In the genomic region with DNA sequence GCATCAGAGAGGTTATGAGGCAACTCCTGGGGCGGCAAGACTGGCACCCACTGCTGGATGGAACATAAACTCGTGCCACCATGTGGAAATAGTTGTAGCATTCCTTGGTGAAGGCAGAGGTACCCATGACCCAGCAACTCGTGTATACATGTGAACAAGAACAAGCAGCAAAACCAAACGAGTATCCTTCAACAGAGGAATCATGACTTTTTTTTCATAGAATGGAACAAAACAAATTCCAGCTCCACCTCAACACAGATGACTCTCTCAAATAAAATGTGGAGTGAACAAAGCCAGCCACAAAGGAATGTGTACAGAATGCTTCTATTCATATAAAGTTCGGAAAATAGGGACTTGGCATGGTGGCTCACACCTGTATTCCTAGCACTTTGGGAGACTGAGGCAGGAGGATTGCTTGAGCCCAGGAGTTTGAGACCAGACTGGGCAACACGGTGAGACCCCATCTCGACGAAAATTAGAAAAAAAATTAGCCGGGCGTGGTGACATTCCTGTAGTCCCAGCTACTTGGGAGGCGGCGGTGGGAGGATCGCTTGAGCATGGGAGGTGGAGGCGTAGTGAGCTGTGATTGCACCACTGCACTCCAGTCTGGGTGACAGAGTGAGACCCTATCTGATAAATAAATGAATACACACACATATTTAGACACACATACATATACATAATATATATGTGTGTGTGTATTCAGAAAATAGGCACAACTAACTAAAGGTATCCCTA, we compare ENCODE assay signal across 9 cellular contexts. TPM values are rescaled to one million over a fixed set of nuclear protein-coding genes. Genes with fewer than 3 reads are reported as not detected.
DNase-seq lines count a peak whose midpoint lies in the region; ATAC-seq, FAIRE-seq and TF ChIP-seq lines count a peak whose summit lies in the region.
"Had no signal": no experiment of that assay in that cellular context is flagged by ENCODE, and none has a peak within 500 bp of the region (broad histone marks: within the 10 kb centered on the region; RNA-seq: fewer than 3 reads in every experiment).

No MANE protein-coding gene starts in this region.

- peaks cover 30% of the 10 kb centered on the region for H3K9me3 Mint-ChIP-seq in nephron progenitor cell

- H3K4me2 ChIP-seq in PC-3 (ENCODE audit: low read length) (peak overlapping the region; percentile 12), endothelial cell of umbilical vein (ENCODE audit: insufficient read depth, low read length) (no peak overlapping the region)

- H3K27ac ChIP-seq in PC-3 (ENCODE audit: low read length) = peak overlapping the region; percentile 27
- H3K27ac ChIP-seq in endothelial cell of umbilical vein (ENCODE audit: insufficient read depth, low read depth, low read length) = no peak overlapping the region
- H3K27ac ChIP-seq: cardiac muscle cell had no signal

- ATAC-seq in PC-3 (peak; percentile 84), GM21529 (IDR thresholded peaks at IDR 0.05; ENCODE audit: unreplicated experiment) (no peak), GM21576 (IDR thresholded peaks at IDR 0.05; ENCODE audit: unreplicated experiment) (no peak)

- H4K20me1 ChIP-seq in PC-3 (ENCODE audit: low read length) (no peaks in the 10 kb centered on the region), endothelial cell of umbilical vein (replicated peaks; ENCODE audit: control insufficient read depth, extremely low read depth, insufficient read depth, low read length) (no peaks in the 10 kb centered on the region)

- DNase-seq in AG10803 (ENCODE audit: low read depth) = peak; percentile 94
- DNase-seq in PC-3 = peak; percentile 87
- DNase-seq in endothelial cell of umbilical vein (ENCODE audit: low read depth, low spot score) = no peak
- no peak for DNase-seq in nephron progenitor cell
- DNase-seq in NCI-H2029 (lab: John Stamatoyannopoulos, UW) = no peak
- DNase-seq in RKO (ENCODE audit: low spot score) = no peak

- H3K36me3 Mint-ChIP-seq in nephron progenitor cell (ENCODE audit: low read depth) = peaks cover 47% of the 10 kb centered on the region

- H3K79me2 ChIP-seq in PC-3 (ENCODE audit: low read length) (no peaks in the 10 kb centered on the region), endothelial cell of umbilical vein (ENCODE audit: control insufficient read depth, insufficient read depth, low read length) (no peaks in the 10 kb centered on the region)

- H3K27me3 Mint-ChIP-seq in nephron progenitor cell (ENCODE audit: low read depth, poor library complexity) = no peaks in the 10 kb centered on the region

- CTCF ChIA-PET in PC-3 (lab: Charles Lee) (interaction anchor here (0.7 kb wide), 1 partner anchor 27 kb away, joined by 6 read pairs; no protein-coding TSS in a partner anchor), endothelial cell of umbilical vein (lab: Charles Lee) (interaction anchor here (1.0 kb wide), 1 partner anchor 10 kb away, joined by 3 read pairs; no protein-coding TSS in a partner anchor)

- H3F3A ChIP-seq in PC-3 (ENCODE audit: low read length, unreplicated experiment) = no peaks in the 10 kb centered on the region

- H3K9me3 ChIP-seq in PC-3 (ENCODE audit: low read length) (0 out of 2 replicates have a peak, but pooled peaks cover 9% of the 10 kb centered on the region), endothelial cell of umbilical vein (replicated peaks; ENCODE audit: control insufficient read depth, insufficient read depth, low read length) (no peaks in the 10 kb centered on the region)

- H3K9me1 ChIP-seq in endothelial cell of umbilical vein (replicated peaks; ENCODE audit: control insufficient read depth, extremely low read depth, insufficient read depth, low read length) = no peaks in the 10 kb centered on the region

- FAIRE-seq in endothelial cell of umbilical vein (lab: Jason Lieb, UNC) = peak; percentile 50

- peaks cover 23% of the 10 kb centered on the region for H3K4me1 Mint-ChIP-seq in nephron progenitor cell

- no peaks in the 10 kb centered on the region for H3K9me2 ChIP-seq in PC-3 (replicated peaks; ENCODE audit: low read length)

- no peak overlapping the region for H3K4me3 Mint-ChIP-seq in nephron progenitor cell

- H2AFZ ChIP-seq in PC-3 (ENCODE audit: low read length) (no peak overlapping the region), endothelial cell of umbilical vein (ENCODE audit: low read depth, low read length) (no peak overlapping the region)

- H3K4me1 ChIP-seq in PC-3 (ENCODE audit: insufficient read depth, low read length) (peaks cover 20% of the 10 kb centered on the region), endothelial cell of umbilical vein (ENCODE audit: control insufficient read depth, extremely low read depth, insufficient read depth, low read length) (no peaks in the 10 kb centered on the region)

- peak overlapping the region; percentile 40 for H3K27ac Mint-ChIP-seq in nephron progenitor cell

- H3K27me3 ChIP-seq in PC-3 (ENCODE audit: low read length) (no peaks in the 10 kb centered on the region), endothelial cell of umbilical vein (ENCODE audit: control insufficient read depth in 2 of 2, insufficient read depth in 2 of 2, low read length in 2 of 2) (no peaks in the 10 kb centered on the region)
- H3K27me3 ChIP-seq: cardiac muscle cell had no signal

- POLR2A ChIA-PET in PC-3 (lab: Charles Lee; ENCODE audit: unreplicated experiment) (no interaction called here), endothelial cell of umbilical vein (lab: Charles Lee) (no interaction called here)

- BruUV-seq in PC-3 (replicated peaks; lab: Mats Ljungman, UMichigan) = no TSS peak
- BruUV-seq in endothelial cell of umbilical vein (replicated peaks; lab: Mats Ljungman, UMichigan) = no TSS peak

- H3K4me3 ChIP-seq in AG10803 (ENCODE audit: low read length) (no peak overlapping the region), PC-3 (ENCODE audit: low read length) (no peak overlapping the region), endothelial cell of umbilical vein (replicated peaks in 1 of 3; ENCODE audit: insufficient read depth in 1 of 3, low read depth in 1 of 3, low read length in 3 of 3) (no peak overlapping the region)
- H3K4me3 ChIP-seq: cardiac muscle cell had no signal

- H3K36me3 ChIP-seq in PC-3 (ENCODE audit: low read depth, low read length) (peaks cover 16% of the 10 kb centered on the region), endothelial cell of umbilical vein (ENCODE audit: control insufficient read depth in 2 of 2, extremely low read depth in 1 of 2, insufficient read depth in 2 of 2, low read length in 2 of 2) (peaks cover 0 to 9% of the 10 kb centered on the region in 2 experiments)
- H3K36me3 ChIP-seq: cardiac muscle cell had no signal

- intact Hi-C loops in PC-3 (cut with micrococcal nuclease) = no loop called here
- intact Hi-C loops in endothelial cell of umbilical vein (cut with micrococcal nuclease) = no loop called here

- dilution Hi-C loops in endothelial cell of umbilical vein (cut with MboI; ENCODE audit: extremely low pct_ligation_motif_present, low sequenced_read_pairs) = no loop called here

- peak; percentile 10; the same call in 1 of the 2 replicates for TF ChIP-seq CTCF in AG10803 (conservative IDR thresholded peaks at IDR 0.05; ENCODE audit: low read length)
- TF ChIP-seq CTCF in PC-3 (conservative IDR thresholded peaks at IDR 0.05; ENCODE audit: low read depth, low read length) = no peak; the same call in 1 of the 2 replicates
- no peak for TF ChIP-seq CTCF in endothelial cell of umbilical vein (IDR thresholded peaks at IDR 0.05; ENCODE audit: extremely low read depth in 1 of 2, insufficient read depth in 1 of 2, low read depth in 1 of 2, low read length in 2 of 2)
- no peak for TF ChIP-seq CTCF in nephron progenitor cell (IDR thresholded peaks at IDR 0.05)

- no peak for TF ChIP-seq POLR2A in endothelial cell of umbilical vein (IDR thresholded peaks at IDR 0.05; ENCODE audit: low read depth, low read length)

- H3K9ac ChIP-seq in PC-3 (ENCODE audit: low read length) (no peak overlapping the region), endothelial cell of umbilical vein (replicated peaks; ENCODE audit: extremely low read depth, insufficient read depth, low read length) (no peak overlapping the region)

TF ChIP-seq in endothelial cell of umbilical vein, 7 proteins besides CTCF, POLR2A, EP300 and RAD21 (continues in another document):
- TF ChIP-seq MAX (IDR thresholded peaks at IDR 0.05; ENCODE audit: insufficient read depth, insufficient read length) (no peak), JUN (IDR thresholded peaks at IDR 0.05; ENCODE audit: borderline replicate concordance, insufficient read depth, insufficient read length, low read depth) (no peak)

RNA-seq across cellular contexts. Expression of gene B9D1, which starts 35.3 kb away (rescaled TPM):
- total RNA-seq in PC-3 (2014; rRNA removed) (42.8 and 48.0 TPM in 2 replicates), endothelial cell of umbilical vein (17.9 and 20.5 TPM in 2 replicates)
- polyA plus RNA-seq in endothelial cell of umbilical vein = 55.8 and 66.0 TPM in 2 replicates
- polyA plus RNA-seq in endothelial cell of umbilical vein (2011; cell fraction: cytosol; rRNA removed) = 61.3 TPM in 2 replicates
- 32.8 and 53.9 TPM in 2 replicates for polyA plus RNA-seq in endothelial cell of umbilical vein (2011; cell fraction: nucleus; rRNA removed)
- polyA plus RNA-seq in endothelial cell of umbilical vein (2012) = 21.0 and 27.2 TPM in 2 replicates
- 40.3 and 46.5 TPM in 2 replicates for polyA minus RNA-seq in endothelial cell of umbilical vein
- 20.5 TPM for polyA minus RNA-seq in endothelial cell of umbilical vein (2011; cell fraction: cytosol; rRNA and poly(A)+ RNA removed)
- 13.0 and 17.7 TPM in 2 replicates for polyA minus RNA-seq in endothelial cell of umbilical vein (2011; cell fraction: nucleus; rRNA and poly(A)+ RNA removed)

RNA-seq across cellular contexts. Expression of gene MAPK7, which starts 51.1 kb away (rescaled TPM):
- total RNA-seq in PC-3 (2014; rRNA removed) (9.8 and 18.5 TPM in 2 replicates), endothelial cell of umbilical vein (26.0 and 30.7 TPM in 2 replicates)
- 16.8 and 17.2 TPM in 2 replicates for polyA plus RNA-seq in endothelial cell of umbilical vein
- polyA plus RNA-seq in endothelial cell of umbilical vein (2011; cell fraction: cytosol; rRNA removed) = 12.4 and 14.9 TPM in 2 replicates
- 25.6 and 30.1 TPM in 2 replicates for polyA plus RNA-seq in endothelial cell of umbilical vein (2011; cell fraction: nucleus; rRNA removed)
- polyA plus RNA-seq in endothelial cell of umbilical vein (2012) = 17.8 and 21.8 TPM in 2 replicates
- polyA minus RNA-seq in endothelial cell of umbilical vein = 36.6 and 36.7 TPM in 2 replicates
- polyA minus RNA-seq in endothelial cell of umbilical vein (2011; cell fraction: cytosol; rRNA and poly(A)+ RNA removed) = 9.1 TPM
- polyA minus RNA-seq in endothelial cell of umbilical vein (2011; cell fraction: nucleus; rRNA and poly(A)+ RNA removed) = 24.8 and 29.8 TPM in 2 replicates

RNA-seq across cellular contexts. Expression of gene MFAP4, which starts 59.8 kb away (rescaled TPM):
- not detected in 2 replicates for total RNA-seq in PC-3 (2014; rRNA removed)
- total RNA-seq in endothelial cell of umbilical vein = not detected in 2 replicates
- polyA plus RNA-seq in endothelial cell of umbilical vein = not detected in 2 replicates
- not detected in 2 replicates for polyA plus RNA-seq in endothelial cell of umbilical vein (2011; cell fraction: cytosol; rRNA removed)
- polyA plus RNA-seq in endothelial cell of umbilical vein (2011; cell fraction: nucleus; rRNA removed) = not detected in 2 replicates
- polyA plus RNA-seq in endothelial cell of umbilical vein (2012) = 0.29 TPM in 1 of 2 replicates, not detected in the other
- polyA minus RNA-seq in endothelial cell of umbilical vein = not detected in 2 replicates
- not detected for polyA minus RNA-seq in endothelial cell of umbilical vein (2011; cell fraction: cytosol; rRNA and poly(A)+ RNA removed)
- polyA minus RNA-seq in endothelial cell of umbilical vein (2011; cell fraction: nucleus; rRNA and poly(A)+ RNA removed) = not detected in 2 replicates

Comparison
In these comparisons a context has a peak if more than half of its experiments do, and no peak if none do; other contexts are left out.
1. DNase-seq: peak in AG10803 (single experiment) and PC-3 (single experiment); none in endothelial cell of umbilical vein (single experiment), nephron progenitor cell (single experiment), NCI-H2029 (single experiment) and RKO (single experiment).